8 cellular contexts compared by ENCODE assay signal in the genomic region with DNA sequence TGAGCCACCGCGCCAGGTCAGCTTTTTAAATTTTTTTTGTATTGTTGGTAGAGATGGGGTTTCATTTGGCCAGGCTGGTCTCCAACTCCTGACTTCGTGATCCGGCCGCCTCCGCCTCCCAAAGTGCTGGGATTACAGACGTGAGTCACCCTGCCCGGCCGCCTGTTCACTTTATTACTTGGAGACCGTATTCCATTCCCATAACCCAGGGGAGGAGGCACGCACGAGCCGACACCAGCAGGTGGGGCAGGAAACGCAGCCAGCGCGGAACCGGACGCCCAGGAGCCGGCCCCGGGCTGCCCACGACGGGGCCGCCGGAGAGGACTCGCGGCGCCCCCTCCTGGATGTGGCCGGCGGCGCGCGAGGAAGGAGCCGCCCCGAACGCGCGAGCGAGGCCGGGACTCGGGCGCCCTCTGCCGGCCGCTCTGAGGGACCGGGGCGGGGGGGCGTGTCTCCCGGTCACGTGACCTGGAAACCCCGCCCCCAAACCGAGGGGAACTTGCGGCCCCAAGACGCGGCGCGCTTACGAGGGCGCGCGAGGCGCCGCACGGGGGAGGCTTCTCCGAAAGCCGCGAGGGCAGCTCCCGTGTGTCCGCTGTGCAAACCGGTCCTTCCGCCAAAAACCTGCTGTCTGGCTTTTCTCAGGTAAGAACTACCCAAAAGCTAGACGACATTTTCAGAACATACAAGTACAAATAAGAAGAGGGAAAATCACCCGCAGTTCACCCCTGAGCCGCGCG. TPM values are rescaled to one million over a fixed set of nuclear protein-coding genes. Genes with fewer than 3 reads are reported as not detected.
DNase-seq lines count a peak whose midpoint lies in the region; ATAC-seq and TF ChIP-seq lines count a peak whose summit lies in the region.

No MANE protein-coding gene starts in this region.

- peak overlapping the region; percentile 63 for H3K27ac ChIP-seq in CD4-positive, CD25-positive, alpha-beta regulatory T cell (ENCODE audit: insufficient read depth, low read length, poor library complexity, severe bottlenecking)
- no peak overlapping the region for H3K27ac ChIP-seq in effector memory CD4-positive, alpha-beta T cell (ENCODE audit: insufficient read depth, low read length, poor library complexity, severe bottlenecking)

- peak overlapping the region in 2 of 3 donors; percentile 61 to 92 for H3K27ac Mint-ChIP-seq in CD4-positive, CD25-positive, alpha-beta regulatory T cell
- H3K27ac Mint-ChIP-seq in mesothelial cell of epicardium = no peak overlapping the region

- H3K36me3 ChIP-seq in CD4-positive, CD25-positive, alpha-beta regulatory T cell (ENCODE audit: control insufficient read depth, insufficient read depth, low read length) = no peaks in the 10 kb centered on the region
- H3K36me3 ChIP-seq in effector memory CD4-positive, alpha-beta T cell (ENCODE audit: control insufficient read depth, insufficient read depth, low read length) = no peaks in the 10 kb centered on the region

- H3K27me3 ChIP-seq in CD4-positive, CD25-positive, alpha-beta regulatory T cell (ENCODE audit: control insufficient read depth, insufficient read depth, low read length) = no peaks in the 10 kb centered on the region
- no peaks in the 10 kb centered on the region for H3K27me3 ChIP-seq in effector memory CD4-positive, alpha-beta T cell (replicated peaks; ENCODE audit: control insufficient read depth, insufficient read depth, low read length, poor library complexity, severe bottlenecking)

- H3K27me3 Mint-ChIP-seq in CD4-positive, CD25-positive, alpha-beta regulatory T cell = no peaks in the 10 kb centered on the region
- no peaks in the 10 kb centered on the region for H3K27me3 Mint-ChIP-seq in mesothelial cell of epicardium (ENCODE audit: low read depth)

- peaks cover 4% of the 10 kb centered on the region for H3K4me1 ChIP-seq in CD4-positive, CD25-positive, alpha-beta regulatory T cell (ENCODE audit: control insufficient read depth, insufficient read depth, low read length, poor library complexity, severe bottlenecking)
- peaks cover 5% of the 10 kb centered on the region for H3K4me1 ChIP-seq in effector memory CD4-positive, alpha-beta T cell (ENCODE audit: control insufficient read depth, insufficient read depth, low read length, poor library complexity, severe bottlenecking)

- peaks cover 0 to 4% (median 0%) of the 10 kb centered on the region in 7 donors for H3K9me3 Mint-ChIP-seq in CD4-positive, CD25-positive, alpha-beta regulatory T cell
- peaks cover 19% of the 10 kb centered on the region for H3K9me3 Mint-ChIP-seq in mesothelial cell of epicardium

- peaks cover 8% of the 10 kb centered on the region for H3K36me3 Mint-ChIP-seq in CD4-positive, CD25-positive, alpha-beta regulatory T cell
- peaks cover 23% of the 10 kb centered on the region for H3K36me3 Mint-ChIP-seq in mesothelial cell of epicardium

- peak overlapping the region; percentile 53 for H3K4me3 ChIP-seq in CD4-positive, CD25-positive, alpha-beta regulatory T cell (ENCODE audit: low read depth, low read length)
- H3K4me3 ChIP-seq in effector memory CD4-positive, alpha-beta T cell (ENCODE audit: insufficient read depth, low read depth, low read length, poor library complexity, severe bottlenecking) = peak overlapping the region; percentile 39

- H3K4me3 Mint-ChIP-seq in CD4-positive, CD25-positive, alpha-beta regulatory T cell = peak overlapping the region in 3 of 4 donors; percentile 81 to 86 (median 85)
- H3K4me3 Mint-ChIP-seq in mesothelial cell of epicardium = peak overlapping the region; percentile 26

- ATAC-seq in CD4-positive, CD25-positive, alpha-beta regulatory T cell (ENCODE audit: low read depth in 2 of 2) = peak; percentile 93 to 97
- peak; percentile 87 for ATAC-seq in GM19438 (IDR thresholded peaks at IDR 0.05; ENCODE audit: low read depth, unreplicated experiment)

- H3K4me1 Mint-ChIP-seq in CD4-positive, CD25-positive, alpha-beta regulatory T cell = peaks cover 0 to 8% (median 3%) of the 10 kb centered on the region in 4 donors
- no peaks in the 10 kb centered on the region for H3K4me1 Mint-ChIP-seq in mesothelial cell of epicardium

- peaks cover 0 to 5% of the 10 kb centered on the region in 2 experiments for H3K9me3 ChIP-seq in CD4-positive, CD25-positive, alpha-beta regulatory T cell (ENCODE audit: control insufficient read depth in 2 of 2, low read length in 2 of 2)
- no peaks in the 10 kb centered on the region for H3K9me3 ChIP-seq in effector memory CD4-positive, alpha-beta T cell (ENCODE audit: control insufficient read depth, low read length)

- DNase-seq in CD4-positive, CD25-positive, alpha-beta regulatory T cell = peak; percentile 81 to 90 (median 87)
- DNase-seq in HuH-7 (ENCODE audit: low spot score) (peak; percentile 87), mesothelial cell of epicardium (ENCODE audit: low spot score in 2 of 2, unreplicated experiment in 2 of 2) (peak in 1 of 2 experiments; percentile 72)
- peak; percentile 86 for DNase-seq in activated CD4-positive, alpha-beta T cell treated with anti-CD3 and anti-CD28 coated beads, Interleukin-2, amount 50 U/mL, for 1 hour
- peak; percentile 83 to 86 (median 84) for DNase-seq in effector memory CD4-positive, alpha-beta T cell
- DNase-seq in stimulated activated CD8-positive, alpha-beta memory T cell treated with anti-CD3 and anti-CD28 coated beads, Interleukin-15, amount 100 ng/mL, for 4 hours (ENCODE audit: low read depth in 2 of 2) = peak; percentile 63 to 76
- no peak for DNase-seq in stimulated activated naive CD4-positive, alpha-beta T cell treated with Interleukin-2 at 50 U/mL for 16 hours (lab: John Stamatoyannopoulos, UW)

- TF ChIP-seq CTCF in mesothelial cell of epicardium (IDR thresholded peaks at IDR 0.05; ENCODE audit: unreplicated experiment) = peak; percentile 88

RNA-seq across cellular contexts. Expression of gene RNH1, which starts 11.6 kb away (rescaled TPM):
- total RNA-seq in CD4-positive, CD25-positive, alpha-beta regulatory T cell = 112 TPM
- polyA plus RNA-seq in CD4-positive, CD25-positive, alpha-beta regulatory T cell = 100 to 1,000 TPM; 126 to 155 (median 133) TPM
- 81.7 to 89.4 TPM (median 83.2 TPM) in 3 replicates for total RNA-seq in mesothelial cell of epicardium

RNA-seq across cellular contexts. Expression of gene HRAS, which starts 16.7 kb away (rescaled TPM):
- 35.0 TPM for total RNA-seq in CD4-positive, CD25-positive, alpha-beta regulatory T cell
- 10 to 100 TPM; 15.9 to 35.2 (median 21.1) TPM for polyA plus RNA-seq in CD4-positive, CD25-positive, alpha-beta regulatory T cell
- total RNA-seq in mesothelial cell of epicardium = 35.1 to 41.5 TPM (median 39.3 TPM) in 3 replicates

RNA-seq across cellular contexts. Expression of gene LRRC56, which starts 18.7 kb away (rescaled TPM):
- total RNA-seq in CD4-positive, CD25-positive, alpha-beta regulatory T cell = 5.8 TPM
- 1 to 10 TPM in 2 of 4 donors, under 1 TPM in 2; 0.89 to 3.1 (median 1.8) TPM for polyA plus RNA-seq in CD4-positive, CD25-positive, alpha-beta regulatory T cell
- 3.0 to 3.4 TPM (median 3.2 TPM) in 3 replicates for total RNA-seq in mesothelial cell of epicardium

RNA-seq across cellular contexts. Expression of gene LMNTD2, which starts 41.9 kb away (rescaled TPM):
- 5.1 TPM for total RNA-seq in CD4-positive, CD25-positive, alpha-beta regulatory T cell
- 1 to 10 TPM in 2 of 4 donors, under 1 TPM in 2; 0.79 to 1.4 (median 1.0) TPM for polyA plus RNA-seq in CD4-positive, CD25-positive, alpha-beta regulatory T cell
- total RNA-seq in mesothelial cell of epicardium = 16.5 to 17.4 TPM (median 16.6 TPM) in 3 replicates

RNA-seq across cellular contexts. Expression of gene RASSF7, which starts 42.1 kb away (rescaled TPM):
- total RNA-seq in CD4-positive, CD25-positive, alpha-beta regulatory T cell = 27.2 TPM
- 10 to 100 TPM; 23.9 to 34.2 (median 31.8) TPM for polyA plus RNA-seq in CD4-positive, CD25-positive, alpha-beta regulatory T cell
- total RNA-seq in mesothelial cell of epicardium = 29.3 to 32.3 TPM (median 32.1 TPM) in 3 replicates
